22 cellular contexts compared by ENCODE assay signal in genomic region chr14:81234268-81234667, GRCh38. TPM values are rescaled to one million over a fixed set of nuclear protein-coding genes. Genes with fewer than 3 reads are reported as not detected.
DNase-seq lines count a peak whose midpoint lies in the region; ATAC-seq, FAIRE-seq and TF ChIP-seq lines count a peak whose summit lies in the region.
"Had no signal": no experiment of that assay in that cellular context is flagged by ENCODE, and none has a peak within 500 bp of the region (broad histone marks: within the 10 kb centered on the region; RNA-seq: fewer than 3 reads in every experiment).

No MANE protein-coding gene starts in this region.

- no peak overlapping the region for H2AFZ ChIP-seq in SK-N-SH (ENCODE audit: low read depth)
- H2AFZ ChIP-seq: PC-9 had no signal

- no peaks in the 10 kb centered on the region for H3K36me3 ChIP-seq in SK-N-SH (replicated peaks in 1 of 2; ENCODE audit: control insufficient read depth in 1 of 2, insufficient read depth in 2 of 2, low read length in 1 of 2)
- H3K36me3 ChIP-seq: HAP-1 had no signal

- no peaks in the 10 kb centered on the region for H3K27me3 ChIP-seq in SK-N-SH (ENCODE audit: insufficient read depth)

- H3K4me1 ChIP-seq in SK-N-SH (ENCODE audit: control insufficient read depth in 1 of 2, insufficient read depth in 2 of 2, low read depth in 1 of 2, low read length in 1 of 2): peaks cover 0 to 4% of the 10 kb centered on the region in 2 experiments; a peak in 1 of 4 replicates

- H4K20me1 ChIP-seq in SK-N-SH (ENCODE audit: insufficient read depth): no peaks in the 10 kb centered on the region

- CTCF ChIA-PET in SK-N-SH (lab: Yijun Ruan, JAX): interaction anchor here (0.6 to 1.8 kb wide), 4 partner anchors 18 to 230 kb away, joined by 3 to 6 read pairs (median 4); no protein-coding TSS in a partner anchor

- no peaks in the 10 kb centered on the region for H3K9me3 ChIP-seq in SK-N-SH
- H3K9me3 ChIP-seq: HAP-1 had no signal

- DNase-seq in SK-N-SH (peak; percentile 44), RPMI7951 (ENCODE audit: low read depth) (peak; percentile 17), fibroblast of pulmonary artery (ENCODE audit: low read depth) (peak; percentile 4), urothelium cell line (ENCODE audit: low spot score) (peak; percentile 42), NCI-H345 (lab: John Stamatoyannopoulos, UW) (no peak), activated T-cell treated with anti-CD3 and anti-CD28 coated beads for 4 hours (no peak)
- DNase-seq: activated CD4-positive, CD25-positive, alpha-beta regulatory T cell treated with anti-CD3 and anti-CD28 coated beads, Interleukin-2, amount 50 U/mL, for 72 hours; activated naive CD8-positive, alpha-beta T cell treated with anti-CD3 and anti-CD28 coated beads, Interleukin-2, amount 10 ng/mL, durations not matched to agents 7 days and 5 days; hippocampal formation; MV-4-11; naive B cell; NCI-H2107; NCI-H82; T-helper 9 cell had no signal

- H3F3A ChIP-seq in SK-N-SH (replicated peaks; ENCODE audit: insufficient read depth): no peaks in the 10 kb centered on the region

- H3K9me2 ChIP-seq in SK-N-SH: no peaks in the 10 kb centered on the region

- POLR2A ChIA-PET in SK-N-SH (lab: Yijun Ruan, JAX): no interaction called here

- peak; percentile 30 for FAIRE-seq in urothelium cell line (lab: Jason Lieb, UNC)
- FAIRE-seq: endothelial cell of umbilical vein, GM12892, keratinocyte had no signal

- H3K9ac ChIP-seq in SK-N-SH: no peak overlapping the region

- H3K4me2 ChIP-seq in SK-N-SH: no peak overlapping the region
- H3K4me2 ChIP-seq: PC-9 had no signal

- TF ChIP-seq EP300 in SK-N-SH (IDR thresholded peaks at IDR 0.05; ENCODE audit: borderline replicate concordance in 1 of 2, low read depth in 1 of 2, low read length in 1 of 2): no peak

- ATAC-seq in SK-N-SH treated with all-trans-retinoic acid at 6 μM for 48 hours: no peak
- ATAC-seq in HG03045 (IDR thresholded peaks at IDR 0.05; ENCODE audit: unreplicated experiment): no peak

- TF ChIP-seq CTCF in SK-N-SH (IDR thresholded peaks at IDR 0.05): no peak
- TF ChIP-seq CTCF in fibroblast of pulmonary artery (IDR thresholded peaks at IDR 0.05; ENCODE audit: low read length, missing control alignments): no peak

- H3K4me3 ChIP-seq in SK-N-SH (ENCODE audit: low read depth in 2 of 2, low read length in 1 of 2) (no peak overlapping the region), fibroblast of pulmonary artery (replicated peaks; ENCODE audit: low read depth, low read length) (no peak overlapping the region)
- H3K4me3 ChIP-seq: HAP-1, PC-9 had no signal

- H3K27ac ChIP-seq in SK-N-SH (ENCODE audit: low read depth in 2 of 2, low read length in 1 of 2): no peak overlapping the region
- H3K27ac ChIP-seq: HL-60, PC-9 had no signal

- no peak for TF ChIP-seq RAD21 in SK-N-SH (IDR thresholded peaks at IDR 0.05; ENCODE audit: low read length)

- no peaks in the 10 kb centered on the region for H3K79me2 ChIP-seq in SK-N-SH (ENCODE audit: insufficient read depth)

TF ChIP-seq in SK-N-SH, 30 proteins besides CTCF, POLR2A, EP300 and RAD21:
- TF ChIP-seq CHD2 (IDR thresholded peaks at IDR 0.05; ENCODE audit: low read length, partially characterized antibody) (peak; percentile 26), NFIC (IDR thresholded peaks at IDR 0.05; ENCODE audit: borderline replicate concordance) (0 out of 2 replicates have a peak, but pooled peaks have one; percentile 10), FOXM1 (IDR thresholded peaks at IDR 0.05; ENCODE audit: low read depth) (no peak), JUND (IDR thresholded peaks at IDR 0.05) (no peak)
- TF ChIP-seq, protein P1, sequence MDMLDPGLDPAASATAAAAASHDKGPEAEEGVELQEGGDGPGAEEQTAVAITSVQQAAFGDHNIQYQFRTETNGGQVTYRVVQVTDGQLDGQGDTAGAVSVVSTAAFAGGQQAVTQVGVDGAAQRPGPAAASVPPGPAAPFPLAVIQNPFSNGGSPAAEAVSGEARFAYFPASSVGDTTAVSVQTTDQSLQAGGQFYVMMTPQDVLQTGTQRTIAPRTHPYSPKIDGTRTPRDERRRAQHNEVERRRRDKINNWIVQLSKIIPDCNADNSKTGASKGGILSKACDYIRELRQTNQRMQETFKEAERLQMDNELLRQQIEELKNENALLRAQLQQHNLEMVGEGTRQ (IDR thresholded peaks at IDR 0.05; ENCODE audit: borderline replicate concordance, low read depth, low read length): no peak
TF ChIP-seq in SK-N-SH: peak in this region for 2.

TF ChIP-seq in SK-N-SH treated with all-trans-retinoic acid at 6 μM for 48 hours, 23 proteins besides CTCF, POLR2A, EP300 and RAD21:
- TF ChIP-seq TCF4 (CRISPR knock-in tag; IDR thresholded peaks at IDR 0.05; ENCODE audit: borderline replicate concordance) (no peak), OSR1 (CRISPR knock-in tag; IDR thresholded peaks at IDR 0.05) (no peak), ZFP30 (CRISPR knock-in tag; IDR thresholded peaks at IDR 0.05) (no peak), CSDC2 (CRISPR knock-in tag; IDR thresholded peaks at IDR 0.05) (no peak), ARNTL (CRISPR knock-in tag; IDR thresholded peaks at IDR 0.05; ENCODE audit: borderline replicate concordance, low read depth) (no peak)
- TF ChIP-seq, protein P2, sequence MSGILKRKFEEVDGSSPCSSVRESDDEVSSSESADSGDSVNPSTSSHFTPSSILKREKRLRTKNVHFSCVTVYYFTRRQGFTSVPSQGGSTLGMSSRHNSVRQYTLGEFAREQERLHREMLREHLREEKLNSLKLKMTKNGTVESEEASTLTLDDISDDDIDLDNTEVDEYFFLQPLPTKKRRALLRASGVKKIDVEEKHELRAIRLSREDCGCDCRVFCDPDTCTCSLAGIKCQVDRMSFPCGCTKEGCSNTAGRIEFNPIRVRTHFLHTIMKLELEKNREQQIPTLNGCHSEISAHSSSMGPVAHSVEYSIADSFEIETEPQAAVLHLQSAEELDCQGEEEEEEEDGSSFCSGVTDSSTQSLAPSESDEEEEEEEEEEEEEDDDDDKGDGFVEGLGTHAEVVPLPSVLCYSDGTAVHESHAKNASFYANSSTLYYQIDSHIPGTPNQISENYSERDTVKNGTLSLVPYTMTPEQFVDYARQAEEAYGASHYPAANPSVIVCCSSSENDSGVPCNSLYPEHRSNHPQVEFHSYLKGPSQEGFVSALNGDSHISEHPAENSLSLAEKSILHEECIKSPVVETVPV (CRISPR knock-in tag; IDR thresholded peaks at IDR 0.05): no peak
- TF ChIP-seq, protein P3, sequence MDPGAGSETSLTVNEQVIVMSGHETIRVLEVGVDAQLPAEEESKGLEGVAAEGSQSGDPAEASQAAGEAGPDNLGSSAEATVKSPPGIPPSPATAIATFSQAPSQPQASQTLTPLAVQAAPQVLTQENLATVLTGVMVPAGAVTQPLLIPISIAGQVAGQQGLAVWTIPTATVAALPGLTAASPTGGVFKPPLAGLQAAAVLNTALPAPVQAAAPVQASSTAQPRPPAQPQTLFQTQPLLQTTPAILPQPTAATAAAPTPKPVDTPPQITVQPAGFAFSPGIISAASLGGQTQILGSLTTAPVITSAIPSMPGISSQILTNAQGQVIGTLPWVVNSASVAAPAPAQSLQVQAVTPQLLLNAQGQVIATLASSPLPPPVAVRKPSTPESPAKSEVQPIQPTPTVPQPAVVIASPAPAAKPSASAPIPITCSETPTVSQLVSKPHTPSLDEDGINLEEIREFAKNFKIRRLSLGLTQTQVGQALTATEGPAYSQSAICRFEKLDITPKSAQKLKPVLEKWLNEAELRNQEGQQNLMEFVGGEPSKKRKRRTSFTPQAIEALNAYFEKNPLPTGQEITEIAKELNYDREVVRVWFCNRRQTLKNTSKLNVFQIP (CRISPR knock-in tag; IDR thresholded peaks at IDR 0.05; ENCODE audit: borderline replicate concordance, low read depth): no peak

RNA-seq across cellular contexts. Expression of gene GTF2A1, which starts 13.5 kb away (rescaled TPM):
- polyA plus RNA-seq in SK-N-SH (2012; rRNA removed): 7.6 and 9.8 TPM in 2 replicates
- polyA plus RNA-seq in SK-N-SH (2012; cell fraction: cytosol; rRNA removed): 6.7 and 8.5 TPM in 2 replicates
- polyA plus RNA-seq in SK-N-SH (2012; cell fraction: nucleus; rRNA removed): 1.7 and 4.6 TPM in 2 replicates
- total RNA-seq in RPMI7951 (2014; rRNA removed; shearing (Covaris generic)): 19.7 and 22.3 TPM in 2 replicates

Comparison
In these comparisons a context has a peak if more than half of its experiments do, and no peak if none do; other contexts are left out.
1. DNase-seq: peak in SK-N-SH (single experiment), RPMI7951 (single experiment), fibroblast of pulmonary artery (single experiment) and urothelium cell line (single experiment); none in NCI-H345 (single experiment) and activated T-cell treated with anti-CD3 and anti-CD28 coated beads for 4 hours (single experiment).